In the genomic region with DNA sequence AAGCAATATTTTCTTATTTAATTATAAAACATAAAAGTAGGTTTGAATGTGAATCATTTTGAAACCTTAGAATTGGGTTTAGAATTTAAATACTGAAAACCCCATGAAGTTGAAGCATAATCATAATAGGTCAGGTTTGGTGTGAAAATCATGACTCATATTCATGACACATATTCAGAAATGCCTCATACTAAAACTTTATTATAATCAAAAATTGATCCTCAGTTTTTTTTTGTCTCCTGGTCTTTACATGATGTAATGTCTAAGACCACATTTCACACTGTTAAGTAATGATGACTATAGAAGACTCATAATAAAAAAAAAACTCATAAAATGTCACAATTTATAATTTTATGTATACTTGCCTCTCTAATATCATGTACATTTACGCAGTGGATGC, we compare ENCODE assay signal across 12 cellular contexts.
A peak's percentile ranks its signal among the peaks of the same experiment; 100 is the strongest.
DNase-seq lines count a peak whose midpoint lies in the region; ATAC-seq and TF ChIP-seq lines count a peak whose summit lies in the region.
"Had no signal": no experiment of that assay in that cellular context is flagged by ENCODE, and none has a peak within 500 bp of the region (broad histone marks: within the 10 kb centered on the region; RNA-seq: fewer than 3 reads in every experiment).

No MANE protein-coding gene starts in this region.

- TF ChIP-seq CTCF in GM13976 (IDR thresholded peaks at IDR 0.05; ENCODE audit: borderline replicate concordance, control extremely low read depth, extremely low read depth, insufficient read depth, missing control alignments), result no peak

- DNase-seq in GM13976 (ENCODE audit: low spot score) (peak; percentile 33), dermis blood vessel endothelial cell (peak; percentile 20), SKM-1 (lab: John Stamatoyannopoulos, UW; ENCODE audit: unreplicated experiment) (no peak), NCI-H187 treated with DMSO at 0.1 percent for 48 hours (lab: John Stamatoyannopoulos, UW) (no peak), Kasumi-1 (lab: John Stamatoyannopoulos, UW) (no peak)
- DNase-seq in stimulated activated CD4-positive, alpha-beta T cell treated with anti-CD3 and anti-CD28 coated beads, Interleukin-2, amount 100 ng/mL, for 24 hours, result no peak
- DNase-seq: aorta, head of caudate nucleus, NCI-H1930, T1000 had no signal

- ATAC-seq in GM21515 (IDR thresholded peaks at IDR 0.05; ENCODE audit: unreplicated experiment) (peak; percentile 42), HG03442 (IDR thresholded peaks at IDR 0.05; ENCODE audit: unreplicated experiment) (peak; percentile 59)

- in situ Hi-C loops in GM13976 (cut with MboI; ENCODE audit: low sequenced_read_pairs, unreplicated experiment), result no loop called here

Comparison
In these comparisons a context has a peak if more than half of its experiments do, and no peak if none do; other contexts are left out.
1. DNase-seq: peak in GM13976 (single experiment) and dermis blood vessel endothelial cell (single experiment); none in SKM-1 (single experiment), stimulated activated CD4-positive, alpha-beta T cell treated with anti-CD3 and anti-CD28 coated beads, Interleukin-2, amount 100 ng/mL, for 24 hours (0 of 2), NCI-H187 treated with DMSO at 0.1 percent for 48 hours (single experiment) and Kasumi-1 (0 of 2).